In genomic region chr19:8194528-8195275, GRCh38 we compare ENCODE assay signal across 8 cellular contexts. TPM values are rescaled to one million over a fixed set of nuclear protein-coding genes. Genes with fewer than 3 reads are reported as not detected.
DNase-seq lines count a peak whose midpoint lies in the region; ATAC-seq and TF ChIP-seq lines count a peak whose summit lies in the region.

No MANE protein-coding gene starts in this region.

- H3K27me3 ChIP-seq in transverse colon (no peaks in the 10 kb centered on the region), tibial artery (peaks cover 0 to 23% of the 10 kb centered on the region in 2 donors)

- peak overlapping the region; percentile 51 to 61 (median 54) for H3K27ac ChIP-seq in transverse colon
- no peak overlapping the region for H3K27ac ChIP-seq in tibial artery

- H3K27ac Mint-ChIP-seq in activated CD8-positive, alpha-beta memory T cell treated with anti-CD3 and anti-CD28 coated beads, Interleukin-2, amount 10 ng/mL, durations not matched to agents 7 days and 5 days, result peak overlapping the region; percentile 98
- peak overlapping the region; percentile 96 to 100 (median 99) for H3K27ac Mint-ChIP-seq in immature natural killer cell

- no peaks in the 10 kb centered on the region for H3K36me3 Mint-ChIP-seq in activated CD8-positive, alpha-beta memory T cell treated with anti-CD3 and anti-CD28 coated beads, Interleukin-2, amount 10 ng/mL, durations not matched to agents 7 days and 5 days
- no peaks in the 10 kb centered on the region for H3K36me3 Mint-ChIP-seq in immature natural killer cell

- intact Hi-C loops in transverse colon (cut with DNase I; ENCODE audit: low total_unique reads) (no loop called here), tibial artery (cut with DNase I; ENCODE audit: low total_unique reads) (no loop called here)

- peaks cover 0 to 10% (median 0%) of the 10 kb centered on the region in 4 donors for H3K4me1 ChIP-seq in transverse colon
- peaks cover 0 to 4% (median 0%) of the 10 kb centered on the region in 4 donors for H3K4me1 ChIP-seq in tibial artery

- no peaks in the 10 kb centered on the region for H3K9me3 ChIP-seq in transverse colon
- H3K9me3 ChIP-seq in tibial artery, result no peaks in the 10 kb centered on the region

- in situ Hi-C loops in transverse colon (cut with MboI; ENCODE audit: low pct_ligation_motif_present in 1 of 4, low pct_unique_long_range_greater_than_20kb in 1 of 4, low sequenced_read_pairs in 3 of 4), result no loop called here

- no peak for TF ChIP-seq POLR2A in transverse colon (IDR thresholded peaks at IDR 0.05)

- peak overlapping the region; percentile 72 for H3K4me3 Mint-ChIP-seq in activated CD8-positive, alpha-beta memory T cell treated with anti-CD3 and anti-CD28 coated beads, Interleukin-2, amount 10 ng/mL, durations not matched to agents 7 days and 5 days
- peak overlapping the region; percentile 88 to 94 (median 90) for H3K4me3 Mint-ChIP-seq in immature natural killer cell

- WGBS in transverse colon (ENCODE audit: low coverage in 1 of 2), 2 donors, result 50 to 56% methylated on average over 1 to 11 of the region's 11 CpGs

- H3K27me3 Mint-ChIP-seq in activated CD8-positive, alpha-beta memory T cell treated with anti-CD3 and anti-CD28 coated beads, Interleukin-2, amount 10 ng/mL, durations not matched to agents 7 days and 5 days, result no peaks in the 10 kb centered on the region
- H3K27me3 Mint-ChIP-seq in immature natural killer cell (ENCODE audit: low read depth in 3 of 3), result peaks cover 5 to 14% (median 8%) of the 10 kb centered on the region in 3 donors

- ATAC-seq in activated CD8-positive, alpha-beta memory T cell treated with anti-CD3 and anti-CD28 coated beads, Interleukin-2, amount 10 ng/mL, durations not matched to agents 7 days and 5 days, result peak; percentile 82
- no peak for ATAC-seq in omental fat pad (ENCODE audit: low FRiP score)

- H3K9me3 Mint-ChIP-seq in activated CD8-positive, alpha-beta memory T cell treated with anti-CD3 and anti-CD28 coated beads, Interleukin-2, amount 10 ng/mL, durations not matched to agents 7 days and 5 days (ENCODE audit: low read depth), result peaks cover 2% of the 10 kb centered on the region
- H3K9me3 Mint-ChIP-seq in immature natural killer cell, result no peaks in the 10 kb centered on the region

- H3K4me1 Mint-ChIP-seq in activated CD8-positive, alpha-beta memory T cell treated with anti-CD3 and anti-CD28 coated beads, Interleukin-2, amount 10 ng/mL, durations not matched to agents 7 days and 5 days, result peaks cover 45% of the 10 kb centered on the region
- H3K4me1 Mint-ChIP-seq in immature natural killer cell, result peaks cover 57 to 59% of the 10 kb centered on the region in 2 donors

- CTCF ChIA-PET in activated CD8-positive, alpha-beta memory T cell treated with anti-CD3 and anti-CD28 coated beads, Interleukin-2, amount 10 ng/mL, durations not matched to agents 7 days and 5 days (lab: Charles Lee), result interaction anchor here (1.0 to 2.5 kb wide), 8 partner anchors 11 to 274 kb away, joined by 3 to 19 read pairs (median 4); partner anchors contain the start of genes CERS4 and SNAPC2

- no peak for TF ChIP-seq CTCF in transverse colon (IDR thresholded peaks at IDR 0.05)
- no peak for TF ChIP-seq CTCF in omental fat pad (IDR thresholded peaks at IDR 0.05)
- TF ChIP-seq CTCF in tibial artery (IDR thresholded peaks at IDR 0.05), result no peak

- no peak for TF ChIP-seq EP300 in transverse colon (IDR thresholded peaks at IDR 0.05; ENCODE audit: low read depth)

- peak; percentile 36 for DNase-seq in activated naive CD4-positive, alpha-beta T cell treated with Interleukin-2 at 50 U/mL for 16 hours
- no peak for DNase-seq in activated naive CD4-positive, alpha-beta T cell treated with anti-CD3 and anti-CD28 coated beads, Interleukin-2, amount 50 U/mL, for 16 hours
- DNase-seq in activated CD8-positive, alpha-beta memory T cell treated with anti-CD3 and anti-CD28 coated beads, Interleukin-2, amount 10 ng/mL, durations not matched to agents 7 days and 5 days, result peak; percentile 90
- DNase-seq in immature natural killer cell, result peak; percentile 77 to 85 (median 78)
- DNase-seq in transverse colon, result peak; percentile 50
- no peak for DNase-seq in NCI-H524 (lab: John Stamatoyannopoulos, UW)
- DNase-seq in omental fat pad (ENCODE audit: low spot score), result no peak
- DNase-seq in tibial artery, result no peak

- no peaks in the 10 kb centered on the region for H3K36me3 ChIP-seq in transverse colon
- no peaks in the 10 kb centered on the region for H3K36me3 ChIP-seq in tibial artery

- H3K4me3 ChIP-seq in transverse colon, result no peak overlapping the region
- no peak overlapping the region for H3K4me3 ChIP-seq in tibial artery

RNA-seq across cellular contexts. Expression of gene CERS4, which starts 14.5 kb away (rescaled TPM):
- 10 to 100 TPM; 20.3 to 28.2 TPM for total RNA-seq in activated CD8-positive, alpha-beta memory T cell treated with anti-CD3 and anti-CD28 coated beads, Interleukin-2, amount 10 ng/mL, durations not matched to agents 7 days and 5 days
- 10 to 100 TPM; 38.0 to 61.1 (median 48.1) TPM for polyA plus RNA-seq in immature natural killer cell
- 10 to 100 TPM in 3 of 4 donors, 1 to 10 TPM in 1; 3.4 to 58.0 (median 19.7) TPM for total RNA-seq in transverse colon
- total RNA-seq in omental fat pad, result 10 to 100 TPM; 18.4 to 34.1 (median 26.6) TPM

RNA-seq across cellular contexts. Expression of gene FBN3, which starts 45.3 kb away (rescaled TPM):
- under 1 TPM in 1 of 2 experiments, not detected in 1; 0.06 TPM for total RNA-seq in activated CD8-positive, alpha-beta memory T cell treated with anti-CD3 and anti-CD28 coated beads, Interleukin-2, amount 10 ng/mL, durations not matched to agents 7 days and 5 days
- not detected for polyA plus RNA-seq in immature natural killer cell
- not detected for total RNA-seq in transverse colon
- total RNA-seq in omental fat pad, result not detected

Comparison
In these comparisons a context has a peak if more than half of its experiments do, and no peak if none do; other contexts are left out.
1. DNase-seq: peak in activated naive CD4-positive, alpha-beta T cell treated with Interleukin-2 at 50 U/mL for 16 hours (single experiment), activated CD8-positive, alpha-beta memory T cell treated with anti-CD3 and anti-CD28 coated beads, Interleukin-2, amount 10 ng/mL, durations not matched to agents 7 days and 5 days (single experiment), immature natural killer cell (3 of 3) and transverse colon (single experiment); none in activated naive CD4-positive, alpha-beta T cell treated with anti-CD3 and anti-CD28 coated beads, Interleukin-2, amount 50 U/mL, for 16 hours (single experiment), NCI-H524 (0 of 2), omental fat pad (single experiment) and tibial artery (0 of 2).
2. H3K27ac ChIP-seq: peak in transverse colon (4 of 4); none in tibial artery (0 of 2).